Comparison of ENCODE assay signal across 13 cellular contexts in the genomic region with DNA sequence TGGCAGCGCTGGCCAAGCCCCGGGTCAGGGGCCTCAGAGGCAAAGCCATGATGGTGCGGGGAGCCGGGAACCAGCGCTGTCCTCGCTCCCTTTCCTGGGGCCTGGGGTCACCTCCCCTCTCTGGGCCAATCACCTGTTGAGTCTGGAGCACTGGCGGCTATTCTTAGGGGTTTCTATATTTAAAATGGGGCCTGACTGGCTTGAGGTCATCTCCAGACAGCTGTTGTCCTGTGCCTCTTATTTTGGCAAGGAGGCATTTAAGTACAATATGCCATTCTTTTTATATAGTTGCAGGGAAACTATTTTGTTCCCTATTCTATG. TPM values are rescaled to one million over a fixed set of nuclear protein-coding genes. Genes with fewer than 3 reads are reported as not detected.
DNase-seq lines count a peak whose midpoint lies in the region; ATAC-seq and TF ChIP-seq lines count a peak whose summit lies in the region.
"Had no signal": no experiment of that assay in that cellular context is flagged by ENCODE, and none has a peak within 500 bp of the region (broad histone marks: within the 10 kb centered on the region; RNA-seq: fewer than 3 reads in every experiment).

A gene (minus strand): TSS at position 84 of the 321 bp plus-strand sequence. CDS start 35 bp downstream, at position 49.

- H3K4me3 ChIP-seq in BJ (ENCODE audit: low read depth, low read length) (peak within 1 kb of the TSS; percentile 25), parathyroid adenoma (ENCODE audit: low read depth, low read length) (peak within 1 kb of the TSS; percentile 58)

- TF ChIP-seq CTCF in BJ (IDR thresholded peaks at IDR 0.05; ENCODE audit: insufficient read depth, low read depth, low read length) (no peak), activated B cell treated with CpG ODN at 0.5 μM for 24 hours (IDR thresholded peaks at IDR 0.05) (no peak), parathyroid adenoma (IDR thresholded peaks at IDR 0.05) (no peak), GM10248 (IDR thresholded peaks at IDR 0.05; ENCODE audit: control extremely low read depth, extremely low read depth, low read depth, missing control alignments) (no peak)

- H3K36me3 ChIP-seq in BJ (ENCODE audit: control insufficient read depth, insufficient read depth, low read length) (no peaks in the 10 kb centered on the region), parathyroid adenoma (ENCODE audit: control insufficient read depth, insufficient read depth, low read length) (no peaks in the 10 kb centered on the region)

- POLR2A ChIA-PET in BJ (lab: Charles Lee) (no interaction called here), activated B cell treated with CpG ODN at 0.5 μM for 24 hours (lab: Charles Lee) (no interaction called here), GM10248 (lab: Yijun Ruan, JAX) (interaction anchor here (1.2 kb wide), 1 partner anchor 249 kb away, joined by 16 read pairs; a partner anchor contains a TSS)

- no peaks in the 10 kb centered on the region for H3K9me3 Mint-ChIP-seq in activated B cell treated with CpG ODN at 0.5 μM for 24 hours
- H3K9me3 Mint-ChIP-seq in stimulated activated naive CD8-positive, alpha-beta T cell treated with anti-CD3 and anti-CD28 coated beads, Interleukin-15, amount 100 ng/mL, for 72 hours: no peaks in the 10 kb centered on the region

- peak within 1 kb of the TSS; percentile 83 for H2AFZ ChIP-seq in parathyroid adenoma

- DNase-seq in BJ (ENCODE audit: low read depth): no peak
- DNase-seq in activated B cell treated with CpG ODN at 0.5 μM for 24 hours: no peak
- DNase-seq in left cardiac atrium: peak; percentile 59
- DNase-seq in GM10248 (ENCODE audit: extremely low spot score): no peak
- DNase-seq in DMS79 treated with DMSO at 0.1 percent for 48 hours (lab: John Stamatoyannopoulos, UW): no peak
- DNase-seq in stimulated activated naive CD8-positive, alpha-beta T cell treated with anti-CD3 and anti-CD28 coated beads, Interleukin-15, amount 100 ng/mL, for 72 hours: no peak
- DNase-seq in NK-92 (lab: John Stamatoyannopoulos, UW; ENCODE audit: unreplicated experiment): no peak
- DNase-seq: GOT3, RPMI8226 had no signal

- H3K27me3 Mint-ChIP-seq in activated B cell treated with CpG ODN at 0.5 μM for 24 hours: peaks cover 10% of the 10 kb centered on the region
- H3K27me3 Mint-ChIP-seq in stimulated activated naive CD8-positive, alpha-beta T cell treated with anti-CD3 and anti-CD28 coated beads, Interleukin-15, amount 100 ng/mL, for 72 hours: peaks cover 34% of the 10 kb centered on the region

- H3K4me3 Mint-ChIP-seq in activated B cell treated with CpG ODN at 0.5 μM for 24 hours: peak within 1 kb of the TSS; percentile 15
- peak within 1 kb of the TSS in 1 of 2 donors; percentile 42 for H3K4me3 Mint-ChIP-seq in stimulated activated naive CD8-positive, alpha-beta T cell treated with anti-CD3 and anti-CD28 coated beads, Interleukin-15, amount 100 ng/mL, for 72 hours

- peaks cover 4% of the 10 kb centered on the region for H3K27me3 ChIP-seq in BJ (ENCODE audit: control insufficient read depth, insufficient read depth, low read length)
- no peaks in the 10 kb centered on the region for H3K27me3 ChIP-seq in parathyroid adenoma (ENCODE audit: control insufficient read depth, insufficient read depth, low read length)

- no peaks in the 10 kb centered on the region for H3K4me1 Mint-ChIP-seq in activated B cell treated with CpG ODN at 0.5 μM for 24 hours
- H3K4me1 Mint-ChIP-seq in stimulated activated naive CD8-positive, alpha-beta T cell treated with anti-CD3 and anti-CD28 coated beads, Interleukin-15, amount 100 ng/mL, for 72 hours: peaks cover 43% of the 10 kb centered on the region

- peak within 1 kb of the TSS; percentile 65 for H3K4me2 ChIP-seq in parathyroid adenoma (ENCODE audit: low read length)

- peaks cover 2% of the 10 kb centered on the region for H3K4me1 ChIP-seq in parathyroid adenoma

- CTCF ChIA-PET in BJ (lab: Yijun Ruan, JAX) (interaction anchor here (1.2 to 1.8 kb wide), 2 partner anchors 14 to 286 kb away, joined by 3 to 9 read pairs; a partner anchor contains a TSS), activated B cell treated with CpG ODN at 0.5 μM for 24 hours (lab: Charles Lee) (no interaction called here), GM10248 (lab: Yijun Ruan, JAX) (interaction anchor here (0.8 to 8.1 kb wide), 3 partner anchors 16 to 286 kb away, joined by 3 to 44 read pairs (median 3); a partner anchor contains a TSS)

- no peak within 1 kb of the TSS for H3K27ac ChIP-seq in parathyroid adenoma

- intact Hi-C loops in activated B cell treated with CpG ODN at 0.5 μM for 24 hours (cut with micrococcal nuclease): no loop called here
- intact Hi-C loops in left cardiac atrium (cut with DNase I): no loop called here

- H3K9ac ChIP-seq in parathyroid adenoma: no peak within 1 kb of the TSS

- no peaks in the 10 kb centered on the region for H3K79me2 ChIP-seq in parathyroid adenoma

- no peaks in the 10 kb centered on the region for H3K36me3 Mint-ChIP-seq in activated B cell treated with CpG ODN at 0.5 μM for 24 hours (ENCODE audit: low read depth)

- ATAC-seq in activated B cell treated with CpG ODN at 0.5 μM for 24 hours (ENCODE audit: low read depth) (no peak), left cardiac atrium (peak; percentile 69 to 86)
- ATAC-seq in stimulated activated naive CD8-positive, alpha-beta T cell treated with anti-CD3 and anti-CD28 coated beads, Interleukin-15, amount 100 ng/mL, for 72 hours: no peak

- H3K27ac Mint-ChIP-seq in activated B cell treated with CpG ODN at 0.5 μM for 24 hours: no peak within 1 kb of the TSS
- no peak within 1 kb of the TSS for H3K27ac Mint-ChIP-seq in stimulated activated naive CD8-positive, alpha-beta T cell treated with anti-CD3 and anti-CD28 coated beads, Interleukin-15, amount 100 ng/mL, for 72 hours

- H3K9me3 ChIP-seq in parathyroid adenoma (ENCODE audit: control insufficient read depth, low read length): no peaks in the 10 kb centered on the region

RNA-seq across cellular contexts. Expression of the gene that starts here (rescaled TPM):
- polyA plus RNA-seq in BJ (2011; rRNA removed): not detected in 2 replicates
- polyA minus RNA-seq in BJ (2011; rRNA and poly(A)+ RNA removed): not detected in 2 replicates
- not detected in 2 replicates for total RNA-seq in activated B cell treated with CpG ODN at 0.5 μM for 24 hours
- total RNA-seq in left cardiac atrium: 100 to 1,000 TPM; 743 to 769 TPM
- total RNA-seq: activated CD8-positive, alpha-beta memory T cell treated with anti-CD3 and anti-CD28 coated beads for 36 hours; dermis microvascular lymphatic vessel endothelial cell; temporal lobe had no signal

Comparison
In these comparisons a context has a peak if more than half of its experiments do, and no peak if none do; other contexts are left out.
1. RNA of the gene that starts here (total RNA-seq): 743 to 769 TPM in left cardiac atrium; not detected in activated B cell treated with CpG ODN at 0.5 μM for 24 hours; every median in the first group is over 100 times any median in the second.
2. ATAC-seq: peak in left cardiac atrium (2 of 2); none in activated B cell treated with CpG ODN at 0.5 μM for 24 hours (single experiment) and stimulated activated naive CD8-positive, alpha-beta T cell treated with anti-CD3 and anti-CD28 coated beads, Interleukin-15, amount 100 ng/mL, for 72 hours (single experiment).